9 cellular contexts compared by ENCODE assay signal in the genomic region with DNA sequence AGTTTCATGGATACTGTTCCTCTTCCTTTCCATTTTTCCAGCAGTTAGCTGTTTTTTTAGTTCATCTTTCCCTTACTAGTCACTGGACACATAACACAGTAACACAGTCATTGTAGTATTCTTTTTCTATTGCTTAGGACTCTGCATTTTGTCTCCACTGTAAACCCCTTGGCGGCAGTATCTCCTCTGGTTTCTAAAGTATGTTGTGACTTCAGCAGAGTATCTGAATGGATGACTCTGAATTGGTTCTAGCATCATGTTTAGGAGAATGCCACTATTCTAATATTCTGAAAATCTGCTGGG. TPM values are rescaled to one million over a fixed set of nuclear protein-coding genes. Genes with fewer than 3 reads are reported as not detected.
A peak's percentile ranks its signal among the peaks of the same experiment; 100 is the strongest.
DNase-seq lines count a peak whose midpoint lies in the region; ATAC-seq and TF ChIP-seq lines count a peak whose summit lies in the region.
"Had no signal": no experiment of that assay in that cellular context is flagged by ENCODE, and none has a peak within 500 bp of the region (broad histone marks: within the 10 kb centered on the region; RNA-seq: fewer than 3 reads in every experiment).

No MANE protein-coding gene starts in this region.

- peak overlapping the region; percentile 83; the same call in 1 of the 2 replicates for H3K9ac ChIP-seq in HCT116 (ENCODE audit: low read length)
- H3K9ac ChIP-seq in iPS-20b (ENCODE audit: low read depth, low read length), result peak overlapping the region; percentile 96; the same call in 1 of the 2 replicates
- H3K9ac ChIP-seq: parathyroid adenoma had no signal

- no peak overlapping the region for H3K4me3 ChIP-seq in HCT116 (replicated peaks in 1 of 2; ENCODE audit: low read depth in 1 of 2, low read length in 2 of 2)
- H3K4me3 ChIP-seq in SJCRH30, result peak overlapping the region; percentile 76
- peak overlapping the region; percentile 84 for H3K4me3 ChIP-seq in iPS-20b (ENCODE audit: low read length)

- peaks cover 18% of the 10 kb centered on the region for H3K4me1 Mint-ChIP-seq in Calu3 (ENCODE audit: low read depth, unreplicated experiment)

- H3K27ac Mint-ChIP-seq in Calu3 (ENCODE audit: unreplicated experiment), result peak overlapping the region; percentile 28

- H3K36me3 Mint-ChIP-seq in Calu3 (ENCODE audit: insufficient read depth, unreplicated experiment), result peaks cover 4% of the 10 kb centered on the region

- H4K20me1 ChIP-seq in HCT116 (ENCODE audit: insufficient read depth), result no peaks in the 10 kb centered on the region

- RAD21 ChIA-PET in HCT116 (lab: Charles Lee; ENCODE audit: low non-redundant PET in 1 of 2, low total read pairs in 2 of 2, uncharacterized antibody in 2 of 2, unreplicated experiment in 2 of 2), result interaction anchor here in 1 of 2 experiments (0.6 kb wide), 1 partner anchor 291 kb away, joined by 3 read pairs; no protein-coding TSS in a partner anchor

- H3K36me3 ChIP-seq in HCT116 (ENCODE audit: control insufficient read depth in 1 of 2, insufficient read depth in 2 of 2, low read length in 2 of 2) (no peaks in the 10 kb centered on the region), SJCRH30 (peaks cover 2% of the 10 kb centered on the region; the same call in 1 of the 2 replicates), iPS-20b (ENCODE audit: insufficient read depth, low read depth, low read length) (peaks cover 18% of the 10 kb centered on the region; the same call in 1 of the 2 replicates)

- H3K4me3 Mint-ChIP-seq in Calu3 (ENCODE audit: low read depth, unreplicated experiment), result no peak overlapping the region

- no peak for TF ChIP-seq POLR2A in HCT116 (IDR thresholded peaks at IDR 0.05; ENCODE audit: borderline replicate concordance, extremely low read depth, insufficient read depth, insufficient read length)

- BruUV-seq in Calu3 (replicated peaks; lab: Mats Ljungman, UMichigan) (no TSS peak), HCT116 (replicated peaks; lab: Mats Ljungman, UMichigan) (no TSS peak)

- H3K27me3 ChIP-seq in HCT116 (ENCODE audit: insufficient read depth, low read length) (no peaks in the 10 kb centered on the region), SJCRH30 (no peaks in the 10 kb centered on the region), iPS-20b (ENCODE audit: insufficient read depth, low read length) (peaks cover 3% of the 10 kb centered on the region; the same call in 1 of the 2 replicates)

- H3K9me3 ChIP-seq in HCT116 (ENCODE audit: control insufficient read depth in 1 of 2, insufficient read depth in 1 of 2, low read depth in 1 of 2, low read length in 2 of 2) (no peaks in the 10 kb centered on the region), SJCRH30 (replicated peaks) (no peaks in the 10 kb centered on the region), iPS-20b (ENCODE audit: insufficient read depth, low read depth, low read length) (no peaks in the 10 kb centered on the region)

- DNase-seq in Calu3 (no peak), HCT116 (ENCODE audit: low read depth, low spot score) (no peak), SJCRH30 (peak in 1 of 2 experiments; percentile 32), AG20443 (ENCODE audit: low spot score) (no peak)

- peak overlapping the region; percentile 76; the same call in 1 of the 2 replicates for H3K4me2 ChIP-seq in HCT116 (ENCODE audit: low read length)

- H3K27ac ChIP-seq in HCT116 (ENCODE audit: low read depth, low read length) (no peak overlapping the region), SJCRH30 (no peak overlapping the region), iPS-20b (ENCODE audit: low read length) (no peak overlapping the region)
- H3K27ac ChIP-seq: parathyroid adenoma had no signal

- intact Hi-C loops in Calu3 (cut with micrococcal nuclease; ENCODE audit: unreplicated experiment), result loop anchor here (2.0 to 5.0 kb wide), 4 partner anchors 61 to 336 kb away; no protein-coding TSS in a partner anchor
- intact Hi-C loops in HCT116 (cut with micrococcal nuclease), result loop anchor here (5.0 to 10.0 kb wide), 2 partner anchors 96 to 338 kb away; no protein-coding TSS in a partner anchor

- no peaks in the 10 kb centered on the region for H3K27me3 Mint-ChIP-seq in Calu3 (ENCODE audit: unreplicated experiment)

- H3K79me2 ChIP-seq in HCT116 (ENCODE audit: insufficient read depth, low read length), result peaks cover 65% of the 10 kb centered on the region
- H3K79me2 ChIP-seq: parathyroid adenoma had no signal

- TF ChIP-seq RAD21 in HCT116 (IDR thresholded peaks at IDR 0.05; ENCODE audit: low read depth), result no peak

- H2AFZ ChIP-seq in HCT116 (ENCODE audit: low read depth, low read length, poor library complexity, severe bottlenecking), result no peak overlapping the region
- H2AFZ ChIP-seq: parathyroid adenoma had no signal

- no peaks in the 10 kb centered on the region for H3K9me2 ChIP-seq in HCT116 (ENCODE audit: insufficient read depth)

- H3K9me3 Mint-ChIP-seq in Calu3 (ENCODE audit: low read depth, unreplicated experiment), result no peaks in the 10 kb centered on the region

- CTCF ChIA-PET in Calu3 (lab: Charles Lee), result interaction anchor here (0.7 kb wide), 1 partner anchor 95 kb away, joined by 3 read pairs; no protein-coding TSS in a partner anchor
- CTCF ChIA-PET in HCT116 (lab: Charles Lee), result no interaction called here

- no peak for TF ChIP-seq CTCF in Calu3 (IDR thresholded peaks at IDR 0.05; ENCODE audit: unreplicated experiment)
- no peak for TF ChIP-seq CTCF in HCT116 (IDR thresholded peaks at IDR 0.05 in 2 of 3, conservative IDR thresholded peaks at IDR 0.05 in 1 of 3; ENCODE audit: borderline replicate concordance in 1 of 3, insufficient read depth in 1 of 3, low read depth in 2 of 3, low read length in 2 of 3)

- POLR2A ChIA-PET in HCT116 (lab: Charles Lee), result no interaction called here

- ATAC-seq in HCT116 (no peak), HG02852 (IDR thresholded peaks at IDR 0.05; ENCODE audit: unreplicated experiment) (no peak), GM21529 (IDR thresholded peaks at IDR 0.05; ENCODE audit: unreplicated experiment) (no peak), GM19467 (IDR thresholded peaks at IDR 0.05; ENCODE audit: unreplicated experiment) (no peak)

- H3K4me1 ChIP-seq in HCT116 (ENCODE audit: control insufficient read depth in 1 of 2, insufficient read depth in 2 of 2, low read length in 2 of 2) (peaks cover 7 to 27% of the 10 kb centered on the region in 2 experiments), SJCRH30 (peaks cover 5% of the 10 kb centered on the region; the same call in 1 of the 2 replicates), iPS-20b (ENCODE audit: insufficient read depth, low read length) (peaks cover 36% of the 10 kb centered on the region)
- H3K4me1 ChIP-seq: parathyroid adenoma had no signal

TF ChIP-seq in HCT116, 20 proteins besides CTCF, POLR2A, EP300 and RAD21:
- TF ChIP-seq FOSL1 (IDR thresholded peaks at IDR 0.05; ENCODE audit: low read depth), result no peak

RNA-seq across cellular contexts. Expression of a gene that starts 2.2 kb away (rescaled TPM):
- 15.6 and 16.0 TPM in 2 replicates for total RNA-seq in Calu3 (2022)
- 24.5 TPM for total RNA-seq in HCT116 (2021; ENCODE audit: unreplicated experiment)
- 8.3 and 10.3 TPM in 2 replicates for polyA plus RNA-seq in HCT116 (2012)
- total RNA-seq in SJCRH30 (2014; rRNA removed; shearing (Covaris generic)), result 28.0 and 29.5 TPM in 2 replicates

Comparison
In these comparisons a context has a peak if more than half of its experiments do, and no peak if none do; other contexts are left out.
1. H3K4me3 ChIP-seq: peak in SJCRH30 (single experiment) and iPS-20b (single experiment); none in HCT116 (0 of 2).